ENCODE assay signal across 17 cellular contexts in the genomic region with DNA sequence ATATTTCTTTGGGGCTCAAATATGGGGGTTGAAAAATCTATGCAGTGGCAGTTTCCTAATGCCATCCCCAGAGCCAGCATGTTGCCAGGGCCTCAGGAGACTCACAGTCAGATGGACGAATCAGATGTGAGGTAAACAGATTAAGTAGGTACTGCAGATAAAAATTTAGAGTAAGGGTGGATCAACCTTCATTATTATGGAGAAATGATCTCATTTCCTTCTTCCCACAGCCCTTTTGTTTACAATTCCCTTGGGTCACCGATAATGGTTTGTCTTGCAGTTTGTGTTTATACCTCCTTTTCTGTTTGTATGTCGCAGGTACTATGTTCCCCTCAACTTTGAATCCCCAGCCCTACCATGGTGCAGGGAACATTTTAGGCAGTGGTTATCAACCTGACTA. TPM values are rescaled to one million over a fixed set of nuclear protein-coding genes. Genes with fewer than 3 reads are reported as not detected.
DNase-seq lines count a peak whose midpoint lies in the region; ATAC-seq, FAIRE-seq and TF ChIP-seq lines count a peak whose summit lies in the region.
"Had no signal": no experiment of that assay in that cellular context is flagged by ENCODE, and none has a peak within 500 bp of the region (broad histone marks: within the 10 kb centered on the region; RNA-seq: fewer than 3 reads in every experiment).

No MANE protein-coding gene starts in this region.

- ATAC-seq in activated naive CD4-positive, alpha-beta T cell treated with anti-CD3 and anti-CD28 coated beads, Interleukin-2, amount 50 U/mL, for 72 hours, result no peak
- ATAC-seq: CD8-positive, alpha-beta T cell had no signal

- no peak overlapping the region for H3K4me3 ChIP-seq in cardiac fibroblast (replicated peaks in 1 of 2; ENCODE audit: low read depth in 2 of 2, low read length in 2 of 2)
- H3K4me3 ChIP-seq: heart left ventricle, tibial nerve had no signal

- H3K36me3 Mint-ChIP-seq in activated naive CD4-positive, alpha-beta T cell treated with anti-CD3 and anti-CD28 coated beads, Interleukin-2, amount 50 U/mL, for 72 hours, result no peaks in the 10 kb centered on the region
- H3K36me3 Mint-ChIP-seq: CD8-positive, alpha-beta T cell had no signal

- DNase-seq in A172 (ENCODE audit: low spot score) (peak; percentile 2), Daoy (ENCODE audit: low read depth) (peak; percentile 19), NCI-H2107 (lab: John Stamatoyannopoulos, UW) (peak; percentile 43), cardiac fibroblast (ENCODE audit: low read depth in 2 of 2) (peak; percentile 18 to 38), GM19239 (ENCODE audit: insufficient read length, low spot score) (no peak), GM03348 (ENCODE audit: low spot score) (no peak)
- no peak for DNase-seq in activated naive CD4-positive, alpha-beta T cell treated with anti-CD3 and anti-CD28 coated beads, Interleukin-2, amount 50 U/mL, for 72 hours (ENCODE audit: low spot score in 2 of 2)
- DNase-seq in activated naive CD4-positive, alpha-beta T cell treated with anti-CD3 and anti-CD28 coated beads, Interleukin-2, amount 50 U/mL, for 16 hours, result no peak
- DNase-seq: CD8-positive, alpha-beta T cell; HCEC 1CT; heart left ventricle; Kasumi-1; NCI-H1417 treated with DMSO at 0.1 percent for 48 hours; NCI-H524; stimulated activated CD4-positive, alpha-beta T cell treated with anti-CD3 and anti-CD28 coated beads, Interleukin-15, amount 100 ng/mL, for 24 hours; stimulated activated naive CD4-positive, alpha-beta T cell treated with Interleukin-2 at 50 U/mL for 16 hours had no signal

- no peak for FAIRE-seq in GM19239 (lab: Jason Lieb, UNC)

- H3K27ac Mint-ChIP-seq in activated naive CD4-positive, alpha-beta T cell treated with anti-CD3 and anti-CD28 coated beads, Interleukin-2, amount 50 U/mL, for 72 hours, result no peak overlapping the region
- H3K27ac Mint-ChIP-seq: CD8-positive, alpha-beta T cell had no signal

- TF ChIP-seq CTCF in cardiac fibroblast (IDR thresholded peaks at IDR 0.05; ENCODE audit: low read depth, low read length), result no peak

- peaks cover 0 to 5% of the 10 kb centered on the region in 2 donors for H3K9me3 Mint-ChIP-seq in activated naive CD4-positive, alpha-beta T cell treated with anti-CD3 and anti-CD28 coated beads, Interleukin-2, amount 50 U/mL, for 72 hours
- H3K9me3 Mint-ChIP-seq: CD8-positive, alpha-beta T cell had no signal

RNA-seq across cellular contexts. Expression of a gene that starts 20.0 kb away (rescaled TPM):
- total RNA-seq in A172 (2014; rRNA removed; shearing (Covaris generic)), result 25.6 and 27.1 TPM in 2 replicates
- 11.9 and 12.4 TPM in 2 replicates for total RNA-seq in Daoy (2014; rRNA removed; shearing (Covaris generic))
- total RNA-seq in activated naive CD4-positive, alpha-beta T cell treated with anti-CD3 and anti-CD28 coated beads, Interleukin-2, amount 50 U/mL, for 72 hours, result 10 to 100 TPM; 31.3 to 36.8 TPM

Comparison
In these comparisons a context has a peak if more than half of its experiments do, and no peak if none do; other contexts are left out.
1. DNase-seq: peak in A172 (single experiment), Daoy (single experiment), NCI-H2107 (single experiment) and cardiac fibroblast (2 of 2); none in activated naive CD4-positive, alpha-beta T cell treated with anti-CD3 and anti-CD28 coated beads, Interleukin-2, amount 50 U/mL, for 72 hours (0 of 2), GM19239 (single experiment), GM03348 (single experiment) and activated naive CD4-positive, alpha-beta T cell treated with anti-CD3 and anti-CD28 coated beads, Interleukin-2, amount 50 U/mL, for 16 hours (single experiment).